ENCODE assay signal across 9 cellular contexts in the genomic region with DNA sequence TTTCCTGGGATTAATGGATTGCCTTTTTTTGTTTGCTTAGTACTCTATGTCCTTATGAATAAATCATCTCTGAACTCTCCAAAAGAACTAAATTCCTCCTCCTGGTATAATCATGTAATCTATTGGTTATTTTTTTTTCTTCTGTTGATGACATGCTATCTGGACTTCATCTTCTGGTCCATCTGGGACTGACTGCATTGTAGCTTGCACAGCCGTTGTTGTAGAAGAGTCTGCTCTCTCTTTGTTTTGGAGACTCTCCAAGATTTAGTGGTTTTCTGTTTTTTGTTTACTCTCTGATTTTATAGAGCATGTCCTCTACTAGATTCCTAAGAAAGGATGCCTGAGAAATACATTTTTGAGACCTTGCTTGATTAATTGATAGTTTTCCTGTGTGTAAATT. TPM values are rescaled to one million over a fixed set of nuclear protein-coding genes. Genes with fewer than 3 reads are reported as not detected.
DNase-seq lines count a peak whose midpoint lies in the region; ATAC-seq and TF ChIP-seq lines count a peak whose summit lies in the region.
"Had no signal": no experiment of that assay in that cellular context is flagged by ENCODE, and none has a peak within 500 bp of the region (broad histone marks: within the 10 kb centered on the region; RNA-seq: fewer than 3 reads in every experiment).

No MANE protein-coding gene starts in this region.

- H3K36me3 ChIP-seq in body of pancreas (replicated peaks in 1 of 2; ENCODE audit: insufficient read depth in 1 of 2, low read depth in 2 of 2), result no peaks in the 10 kb centered on the region
- no peaks in the 10 kb centered on the region for H3K36me3 ChIP-seq in H7 (replicated peaks; ENCODE audit: control insufficient read depth, insufficient read depth, low read length)

- WGBS in body of pancreas, 2 donors, result 0 to 5% methylated on average over 1 of the region's 1 CpG

- intact Hi-C loops in body of pancreas (cut with DNase I), result no loop called here

- H3K4me3 Mint-ChIP-seq in IgD-negative memory B cell, result no peak overlapping the region

- H3K9me3 Mint-ChIP-seq in IgD-negative memory B cell, result no peaks in the 10 kb centered on the region

- H3K27me3 ChIP-seq in body of pancreas (no peaks in the 10 kb centered on the region), H7 (ENCODE audit: control insufficient read depth, insufficient read depth, low read length) (no peaks in the 10 kb centered on the region)

- H3K4me3 ChIP-seq in AG09309 (ENCODE audit: control insufficient read depth, low read depth, low read length), result no peak overlapping the region
- no peak overlapping the region for H3K4me3 ChIP-seq in body of pancreas
- no peak overlapping the region for H3K4me3 ChIP-seq in H7 (ENCODE audit: insufficient read depth, low read depth, low read length)
- H3K4me3 ChIP-seq: GM12878 had no signal

- H3K27ac Mint-ChIP-seq in IgD-negative memory B cell, result peak overlapping the region in 2 of 3 donors; percentile 3 to 77

- no peak for TF ChIP-seq POLR2A in body of pancreas (IDR thresholded peaks at IDR 0.05)

- no peak for TF ChIP-seq CTCF in AG09309 (IDR thresholded peaks at IDR 0.05; ENCODE audit: control insufficient read depth, insufficient read depth, low read depth, low read length, missing control alignments)
- no peak for TF ChIP-seq CTCF in body of pancreas (IDR thresholded peaks at IDR 0.05)

- H3K4me1 Mint-ChIP-seq in IgD-negative memory B cell, result peaks cover 41 to 56% (median 52%) of the 10 kb centered on the region in 3 donors

- peaks cover 1% of the 10 kb centered on the region for H3K36me3 Mint-ChIP-seq in IgD-negative memory B cell

- ATAC-seq in body of pancreas (peak; percentile 47), HG02623 (IDR thresholded peaks at IDR 0.05; ENCODE audit: unreplicated experiment) (no peak)
- ATAC-seq: GM12878 had no signal

- no peaks in the 10 kb centered on the region for H3K27me3 Mint-ChIP-seq in IgD-negative memory B cell

- H3K4me1 ChIP-seq in body of pancreas, result peaks cover 53% of the 10 kb centered on the region

- H3K27ac ChIP-seq in body of pancreas, result no peak overlapping the region

- DNase-seq in AG09309 (ENCODE audit: low read depth) (peak; percentile 17), body of pancreas (peak in 1 of 4 donors; percentile 14), medulla oblongata (ENCODE audit: extremely low spot score) (peak; percentile 24), NCI-H524 treated with DMSO at 0.1 percent for 48 hours (lab: John Stamatoyannopoulos, UW) (no peak), H7 (no peak), SW480 (ENCODE audit: low spot score) (no peak)

- H3K9me3 ChIP-seq in body of pancreas, result no peaks in the 10 kb centered on the region

RNA-seq across cellular contexts. Expression of a gene that starts 19.1 kb away (rescaled TPM):
- 12.7 TPM for polyA plus RNA-seq in IgD-negative memory B cell
- total RNA-seq in body of pancreas, result 10 to 100 TPM; 16.2 to 31.9 TPM
- 37.6 and 49.9 TPM in 2 replicates for total RNA-seq in H7 (2014; rRNA removed; shearing (Covaris generic))

RNA-seq across cellular contexts. Expression of a gene that starts 50.3 kb away (rescaled TPM):
- polyA plus RNA-seq in IgD-negative memory B cell, result not detected
- total RNA-seq in body of pancreas, result 1 to 10 TPM; 2.6 to 8.3 TPM
- 1.9 and 2.9 TPM in 2 replicates for total RNA-seq in H7 (2014; rRNA removed; shearing (Covaris generic))

Comparison
In these comparisons a context has a peak if more than half of its experiments do, and no peak if none do; other contexts are left out.
1. DNase-seq: peak in AG09309 (single experiment) and medulla oblongata (single experiment); none in NCI-H524 treated with DMSO at 0.1 percent for 48 hours (single experiment), H7 (single experiment) and SW480 (single experiment).